ENCODE assay signal across 1 cellular context in the genomic region with DNA sequence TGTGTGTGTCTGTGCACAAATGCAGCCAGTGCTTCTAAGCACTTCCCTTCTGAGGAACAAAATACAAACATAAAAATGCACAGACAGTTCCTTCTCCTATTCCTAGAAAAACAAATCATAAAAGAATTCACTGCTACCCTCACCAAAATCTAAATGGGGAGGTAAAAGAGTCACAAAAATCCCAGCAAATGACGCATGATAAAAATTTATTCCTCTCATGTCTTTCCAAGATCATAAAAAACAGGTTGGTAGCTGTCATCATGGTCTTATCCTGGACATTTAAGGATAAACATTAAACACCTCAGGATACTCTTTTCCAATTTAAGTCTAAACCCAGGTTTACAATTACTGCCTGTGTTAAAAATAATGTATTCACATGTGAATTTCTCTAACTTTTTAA.
TF ChIP-seq lines count a peak whose summit lies in the region.

No MANE protein-coding gene starts in this region.

TF ChIP-seq in HEK293, 187 proteins besides CTCF, POLR2A, EP300 and RAD21 (continued from another document and continues in another):
- TF ChIP-seq, protein P1, sequence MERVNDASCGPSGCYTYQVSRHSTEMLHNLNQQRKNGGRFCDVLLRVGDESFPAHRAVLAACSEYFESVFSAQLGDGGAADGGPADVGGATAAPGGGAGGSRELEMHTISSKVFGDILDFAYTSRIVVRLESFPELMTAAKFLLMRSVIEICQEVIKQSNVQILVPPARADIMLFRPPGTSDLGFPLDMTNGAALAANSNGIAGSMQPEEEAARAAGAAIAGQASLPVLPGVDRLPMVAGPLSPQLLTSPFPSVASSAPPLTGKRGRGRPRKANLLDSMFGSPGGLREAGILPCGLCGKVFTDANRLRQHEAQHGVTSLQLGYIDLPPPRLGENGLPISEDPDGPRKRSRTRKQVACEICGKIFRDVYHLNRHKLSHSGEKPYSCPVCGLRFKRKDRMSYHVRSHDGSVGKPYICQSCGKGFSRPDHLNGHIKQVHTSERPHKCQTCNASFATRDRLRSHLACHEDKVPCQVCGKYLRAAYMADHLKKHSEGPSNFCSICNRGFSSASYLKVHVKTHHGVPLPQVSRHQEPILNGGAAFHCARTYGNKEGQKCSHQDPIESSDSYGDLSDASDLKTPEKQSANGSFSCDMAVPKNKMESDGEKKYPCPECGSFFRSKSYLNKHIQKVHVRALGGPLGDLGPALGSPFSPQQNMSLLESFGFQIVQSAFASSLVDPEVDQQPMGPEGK (tag by site-specific recombination; IDR thresholded peaks at IDR 0.05): no peak
- no peak for TF ChIP-seq ZIC2 (tag by site-specific recombination; IDR thresholded peaks at IDR 0.05)
- TF ChIP-seq GFI1B (tag by site-specific recombination; IDR thresholded peaks at IDR 0.05): peak; percentile 91
- TF ChIP-seq ZNF510 (tag by site-specific recombination; IDR thresholded peaks at IDR 0.05; ENCODE audit: insufficient replicate concordance): peak; percentile 53
- TF ChIP-seq, protein P2, sequence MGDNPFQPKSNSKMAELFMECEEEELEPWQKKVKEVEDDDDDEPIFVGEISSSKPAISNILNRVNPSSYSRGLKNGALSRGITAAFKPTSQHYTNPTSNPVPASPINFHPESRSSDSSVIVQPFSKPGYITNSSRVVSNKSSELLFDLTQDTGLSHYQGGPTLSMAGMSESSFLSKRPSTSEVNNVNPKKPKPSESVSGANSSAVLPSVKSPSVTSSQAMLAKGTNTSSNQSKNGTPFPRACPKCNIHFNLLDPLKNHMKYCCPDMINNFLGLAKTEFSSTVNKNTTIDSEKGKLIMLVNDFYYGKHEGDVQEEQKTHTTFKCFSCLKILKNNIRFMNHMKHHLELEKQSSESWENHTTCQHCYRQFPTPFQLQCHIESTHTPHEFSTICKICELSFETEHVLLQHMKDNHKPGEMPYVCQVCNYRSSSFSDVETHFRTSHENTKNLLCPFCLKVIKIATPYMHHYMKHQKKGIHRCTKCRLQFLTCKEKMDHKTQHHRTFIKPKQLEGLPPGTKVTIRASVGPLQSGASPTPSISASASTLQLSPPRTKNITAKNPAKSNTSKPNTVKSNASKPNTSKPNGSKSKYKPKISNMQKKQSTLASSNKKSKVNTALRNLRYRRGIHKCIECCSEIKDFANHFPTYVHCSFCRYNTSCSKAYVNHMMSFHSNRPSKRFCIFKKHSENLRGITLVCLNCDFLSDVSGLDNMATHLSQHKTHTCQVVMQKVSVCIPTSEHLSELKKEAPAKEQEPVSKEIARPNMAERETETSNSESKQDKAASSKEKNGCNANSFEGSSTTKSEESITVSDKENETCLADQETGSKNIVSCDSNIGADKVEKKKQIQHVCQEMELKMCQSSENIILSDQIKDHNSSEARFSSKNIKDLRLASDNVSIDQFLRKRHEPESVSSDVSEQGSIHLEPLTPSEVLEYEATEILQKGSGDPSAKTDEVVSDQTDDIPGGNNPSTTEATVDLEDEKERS (tag by site-specific recombination; IDR thresholded peaks at IDR 0.05): no peak
- TF ChIP-seq, protein P3, sequence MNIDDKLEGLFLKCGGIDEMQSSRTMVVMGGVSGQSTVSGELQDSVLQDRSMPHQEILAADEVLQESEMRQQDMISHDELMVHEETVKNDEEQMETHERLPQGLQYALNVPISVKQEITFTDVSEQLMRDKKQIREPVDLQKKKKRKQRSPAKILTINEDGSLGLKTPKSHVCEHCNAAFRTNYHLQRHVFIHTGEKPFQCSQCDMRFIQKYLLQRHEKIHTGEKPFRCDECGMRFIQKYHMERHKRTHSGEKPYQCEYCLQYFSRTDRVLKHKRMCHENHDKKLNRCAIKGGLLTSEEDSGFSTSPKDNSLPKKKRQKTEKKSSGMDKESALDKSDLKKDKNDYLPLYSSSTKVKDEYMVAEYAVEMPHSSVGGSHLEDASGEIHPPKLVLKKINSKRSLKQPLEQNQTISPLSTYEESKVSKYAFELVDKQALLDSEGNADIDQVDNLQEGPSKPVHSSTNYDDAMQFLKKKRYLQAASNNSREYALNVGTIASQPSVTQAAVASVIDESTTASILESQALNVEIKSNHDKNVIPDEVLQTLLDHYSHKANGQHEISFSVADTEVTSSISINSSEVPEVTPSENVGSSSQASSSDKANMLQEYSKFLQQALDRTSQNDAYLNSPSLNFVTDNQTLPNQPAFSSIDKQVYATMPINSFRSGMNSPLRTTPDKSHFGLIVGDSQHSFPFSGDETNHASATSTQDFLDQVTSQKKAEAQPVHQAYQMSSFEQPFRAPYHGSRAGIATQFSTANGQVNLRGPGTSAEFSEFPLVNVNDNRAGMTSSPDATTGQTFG (tag by site-specific recombination; IDR thresholded peaks at IDR 0.05; ENCODE audit: borderline replicate concordance): no peak
- TF ChIP-seq ZNF747 (tag by site-specific recombination; IDR thresholded peaks at IDR 0.05): no peak
- TF ChIP-seq ZNF350 (tag by site-specific recombination; IDR thresholded peaks at IDR 0.05): no peak
- TF ChIP-seq ZNF37A (tag by site-specific recombination; IDR thresholded peaks at IDR 0.05): no peak
- TF ChIP-seq, protein P4, sequence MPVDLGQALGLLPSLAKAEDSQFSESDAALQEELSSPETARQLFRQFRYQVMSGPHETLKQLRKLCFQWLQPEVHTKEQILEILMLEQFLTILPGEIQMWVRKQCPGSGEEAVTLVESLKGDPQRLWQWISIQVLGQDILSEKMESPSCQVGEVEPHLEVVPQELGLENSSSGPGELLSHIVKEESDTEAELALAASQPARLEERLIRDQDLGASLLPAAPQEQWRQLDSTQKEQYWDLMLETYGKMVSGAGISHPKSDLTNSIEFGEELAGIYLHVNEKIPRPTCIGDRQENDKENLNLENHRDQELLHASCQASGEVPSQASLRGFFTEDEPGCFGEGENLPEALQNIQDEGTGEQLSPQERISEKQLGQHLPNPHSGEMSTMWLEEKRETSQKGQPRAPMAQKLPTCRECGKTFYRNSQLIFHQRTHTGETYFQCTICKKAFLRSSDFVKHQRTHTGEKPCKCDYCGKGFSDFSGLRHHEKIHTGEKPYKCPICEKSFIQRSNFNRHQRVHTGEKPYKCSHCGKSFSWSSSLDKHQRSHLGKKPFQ (tag by site-specific recombination; IDR thresholded peaks at IDR 0.05): no peak
- no peak for TF ChIP-seq ZNF610 (tag by site-specific recombination; IDR thresholded peaks at IDR 0.05; ENCODE audit: borderline replicate concordance)
- TF ChIP-seq, protein P5, sequence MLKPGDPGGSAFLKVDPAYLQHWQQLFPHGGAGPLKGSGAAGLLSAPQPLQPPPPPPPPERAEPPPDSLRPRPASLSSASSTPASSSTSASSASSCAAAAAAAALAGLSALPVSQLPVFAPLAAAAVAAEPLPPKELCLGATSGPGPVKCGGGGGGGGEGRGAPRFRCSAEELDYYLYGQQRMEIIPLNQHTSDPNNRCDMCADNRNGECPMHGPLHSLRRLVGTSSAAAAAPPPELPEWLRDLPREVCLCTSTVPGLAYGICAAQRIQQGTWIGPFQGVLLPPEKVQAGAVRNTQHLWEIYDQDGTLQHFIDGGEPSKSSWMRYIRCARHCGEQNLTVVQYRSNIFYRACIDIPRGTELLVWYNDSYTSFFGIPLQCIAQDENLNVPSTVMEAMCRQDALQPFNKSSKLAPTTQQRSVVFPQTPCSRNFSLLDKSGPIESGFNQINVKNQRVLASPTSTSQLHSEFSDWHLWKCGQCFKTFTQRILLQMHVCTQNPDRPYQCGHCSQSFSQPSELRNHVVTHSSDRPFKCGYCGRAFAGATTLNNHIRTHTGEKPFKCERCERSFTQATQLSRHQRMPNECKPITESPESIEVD (tag by site-specific recombination; IDR thresholded peaks at IDR 0.05): peak; percentile 96
- TF ChIP-seq HOXD13 (CRISPR knock-in tag; IDR thresholded peaks at IDR 0.05; ENCODE audit: borderline replicate concordance): no peak
- no peak for TF ChIP-seq ZNF585B (tag by site-specific recombination; IDR thresholded peaks at IDR 0.05)
- peak; percentile 20; the same call in 1 of the 2 replicates for TF ChIP-seq TCF7L2 (IDR thresholded peaks at IDR 0.05; ENCODE audit: borderline replicate concordance, low read depth, low read length)
- TF ChIP-seq ZFP41 (tag by site-specific recombination; IDR thresholded peaks at IDR 0.05; ENCODE audit: borderline replicate concordance): no peak
- TF ChIP-seq ZNF140 (tag by site-specific recombination; IDR thresholded peaks at IDR 0.05): no peak
- no peak for TF ChIP-seq ZNF223 (tag by site-specific recombination; IDR thresholded peaks at IDR 0.05)
- TF ChIP-seq ZNF830 (tag by site-specific recombination; IDR thresholded peaks at IDR 0.05; ENCODE audit: low read depth): no peak
- TF ChIP-seq, protein P6, sequence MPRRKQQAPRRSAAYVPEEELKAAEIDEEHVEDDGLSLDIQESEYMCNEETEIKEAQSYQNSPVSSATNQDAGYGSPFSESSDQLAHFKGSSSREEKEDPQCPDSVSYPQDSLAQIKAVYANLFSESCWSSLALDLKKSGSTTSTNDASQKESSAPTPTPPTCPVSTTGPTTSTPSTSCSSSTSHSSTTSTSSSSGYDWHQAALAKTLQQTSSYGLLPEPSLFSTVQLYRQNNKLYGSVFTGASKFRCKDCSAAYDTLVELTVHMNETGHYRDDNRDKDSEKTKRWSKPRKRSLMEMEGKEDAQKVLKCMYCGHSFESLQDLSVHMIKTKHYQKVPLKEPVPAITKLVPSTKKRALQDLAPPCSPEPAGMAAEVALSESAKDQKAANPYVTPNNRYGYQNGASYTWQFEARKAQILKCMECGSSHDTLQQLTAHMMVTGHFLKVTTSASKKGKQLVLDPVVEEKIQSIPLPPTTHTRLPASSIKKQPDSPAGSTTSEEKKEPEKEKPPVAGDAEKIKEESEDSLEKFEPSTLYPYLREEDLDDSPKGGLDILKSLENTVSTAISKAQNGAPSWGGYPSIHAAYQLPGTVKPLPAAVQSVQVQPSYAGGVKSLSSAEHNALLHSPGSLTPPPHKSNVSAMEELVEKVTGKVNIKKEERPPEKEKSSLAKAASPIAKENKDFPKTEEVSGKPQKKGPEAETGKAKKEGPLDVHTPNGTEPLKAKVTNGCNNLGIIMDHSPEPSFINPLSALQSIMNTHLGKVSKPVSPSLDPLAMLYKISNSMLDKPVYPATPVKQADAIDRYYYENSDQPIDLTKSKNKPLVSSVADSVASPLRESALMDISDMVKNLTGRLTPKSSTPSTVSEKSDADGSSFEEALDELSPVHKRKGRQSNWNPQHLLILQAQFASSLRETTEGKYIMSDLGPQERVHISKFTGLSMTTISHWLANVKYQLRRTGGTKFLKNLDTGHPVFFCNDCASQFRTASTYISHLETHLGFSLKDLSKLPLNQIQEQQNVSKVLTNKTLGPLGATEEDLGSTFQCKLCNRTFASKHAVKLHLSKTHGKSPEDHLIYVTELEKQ (tag by site-specific recombination; IDR thresholded peaks at IDR 0.05; ENCODE audit: borderline replicate concordance): peak; percentile 90
- no peak for TF ChIP-seq ZNF24 (tag by site-specific recombination; IDR thresholded peaks at IDR 0.05)
- peak; percentile 81; the same call in 1 of the 2 replicates for TF ChIP-seq MZF1 (tag by site-specific recombination; IDR thresholded peaks at IDR 0.05; ENCODE audit: borderline replicate concordance)
- TF ChIP-seq, protein P7, sequence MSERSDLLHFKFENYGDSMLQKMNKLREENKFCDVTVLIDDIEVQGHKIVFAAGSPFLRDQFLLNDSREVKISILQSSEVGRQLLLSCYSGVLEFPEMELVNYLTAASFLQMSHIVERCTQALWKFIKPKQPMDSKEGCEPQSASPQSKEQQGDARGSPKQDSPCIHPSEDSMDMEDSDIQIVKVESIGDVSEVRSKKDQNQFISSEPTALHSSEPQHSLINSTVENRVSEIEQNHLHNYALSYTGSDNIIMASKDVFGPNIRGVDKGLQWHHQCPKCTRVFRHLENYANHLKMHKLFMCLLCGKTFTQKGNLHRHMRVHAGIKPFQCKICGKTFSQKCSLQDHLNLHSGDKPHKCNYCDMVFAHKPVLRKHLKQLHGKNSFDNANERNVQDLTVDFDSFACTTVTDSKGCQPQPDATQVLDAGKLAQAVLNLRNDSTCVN (tag by site-specific recombination; optimal IDR thresholded peaks at IDR 0.05): no peak
- TF ChIP-seq YY2 (tag by site-specific recombination; IDR thresholded peaks at IDR 0.05): no peak
- peak; percentile 60; the same call in 1 of the 2 replicates for TF ChIP-seq BCL11A (tag by site-specific recombination; IDR thresholded peaks at IDR 0.05; ENCODE audit: low read depth)
- no peak for TF ChIP-seq ZNF132 (tag by site-specific recombination; IDR thresholded peaks at IDR 0.05; ENCODE audit: borderline replicate concordance)
- no peak for TF ChIP-seq ZNF114 (tag by site-specific recombination; IDR thresholded peaks at IDR 0.05)
- TF ChIP-seq ZNF548 (tag by site-specific recombination; IDR thresholded peaks at IDR 0.05): no peak
- TF ChIP-seq ZNF624 (tag by site-specific recombination; IDR thresholded peaks at IDR 0.05): no peak
- no peak for TF ChIP-seq ZNF138 (tag by site-specific recombination; IDR thresholded peaks at IDR 0.05; ENCODE audit: borderline replicate concordance)
- no peak for TF ChIP-seq ZFP3 (tag by site-specific recombination; IDR thresholded peaks at IDR 0.05; ENCODE audit: low read depth)
- 0 out of 2 replicates have a peak, but pooled peaks have one; percentile 30 for TF ChIP-seq ZNF501 (tag by site-specific recombination; IDR thresholded peaks at IDR 0.05)
- TF ChIP-seq ZNF426 (tag by site-specific recombination; IDR thresholded peaks at IDR 0.05): no peak
- TF ChIP-seq ZFP37 (tag by site-specific recombination; IDR thresholded peaks at IDR 0.05): no peak
